In the genomic region with DNA sequence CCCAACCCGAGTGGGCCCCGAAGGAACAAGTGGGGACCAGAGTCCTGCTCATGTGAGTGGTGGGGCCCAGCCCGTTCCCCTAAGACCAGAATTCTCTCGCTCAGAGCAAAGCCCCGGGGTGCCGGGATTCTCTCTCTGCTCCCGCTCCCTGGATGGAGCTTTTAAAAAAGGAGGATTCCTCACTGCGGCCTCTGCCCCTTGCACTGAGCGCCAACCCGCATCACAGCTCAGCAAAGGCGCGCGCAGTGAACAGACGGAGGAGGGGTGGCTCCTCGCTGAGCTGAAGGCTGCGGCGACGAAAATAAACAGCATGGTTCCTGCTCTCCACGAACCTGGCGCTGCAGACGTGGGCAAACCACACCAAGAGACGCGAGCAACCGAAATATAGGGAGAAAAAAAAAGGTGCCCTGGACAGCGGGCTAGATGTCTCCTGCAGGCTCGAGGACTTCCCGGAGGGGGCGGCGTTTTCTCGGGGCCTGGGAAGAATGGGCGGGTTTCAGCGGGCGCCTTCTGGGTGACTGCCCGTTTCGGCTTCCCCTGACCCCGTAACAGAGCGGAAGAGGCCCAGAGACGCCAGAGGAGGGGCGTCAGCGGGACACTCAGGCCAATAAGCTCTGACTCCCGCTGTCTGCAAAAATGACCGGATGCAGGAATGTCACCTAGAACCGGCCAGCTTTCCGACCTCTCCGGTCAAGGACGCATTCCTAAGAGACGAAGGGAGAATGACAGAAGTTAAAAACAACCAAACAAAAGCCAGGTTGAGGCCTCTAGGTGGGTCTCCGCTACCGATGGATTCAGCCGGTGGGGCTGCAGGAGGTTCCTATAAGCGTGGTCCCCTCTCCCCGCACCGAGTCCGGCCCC, we compare ENCODE assay signal across 8 cellular contexts. TPM values are rescaled to one million over a fixed set of nuclear protein-coding genes. Genes with fewer than 3 reads are reported as not detected.
DNase-seq lines count a peak whose midpoint lies in the region; ATAC-seq, FAIRE-seq and TF ChIP-seq lines count a peak whose summit lies in the region.

No MANE protein-coding gene starts in this region.

- CTCF ChIA-PET in K562 (lab: Yijun Ruan, JAX; ENCODE audit: low intra/inter-chr PET ratio): no interaction called here

- H3K4me2 ChIP-seq in K562 (ENCODE audit: insufficient read depth, low read length): peak overlapping the region; percentile 90

- no peaks in the 10 kb centered on the region; the same call in 1 of the 2 replicates for H4K20me1 ChIP-seq in K562 (replicated peaks; ENCODE audit: control insufficient read depth, insufficient read depth, low read length)

- H3K27me3 ChIP-seq in K562 (ENCODE audit: control insufficient read depth in 2 of 2, insufficient read depth in 2 of 2, low read length in 2 of 2) (no peaks in the 10 kb centered on the region), right cardiac atrium (ENCODE audit: control insufficient read depth, insufficient read depth) (no peaks in the 10 kb centered on the region)

- H3K36me3 ChIP-seq in K562 (ENCODE audit: control insufficient read depth, insufficient read depth, low read length): peaks cover 22% of the 10 kb centered on the region; the same call in 2 of the 3 replicates

- ATAC-seq in K562 (peak; percentile 2), right cardiac atrium (peak; percentile 72 to 79)

- H2AFZ ChIP-seq in K562 (ENCODE audit: low read depth, low read length): peak overlapping the region; percentile 83

- TF ChIP-seq POLR2A in K562 (conservative IDR thresholded peaks at IDR 0.05): no peak

- peaks cover 7% of the 10 kb centered on the region for H3K9me1 ChIP-seq in K562 (ENCODE audit: control insufficient read depth, insufficient read depth, low read length)

- peak; percentile 81 for FAIRE-seq in K562 (lab: Jason Lieb, UNC)

- H3K79me2 ChIP-seq in K562 (ENCODE audit: control insufficient read depth, insufficient read depth, low read length): peaks cover 26% of the 10 kb centered on the region

- BruUV-seq in K562 (replicated peaks; lab: Mats Ljungman, UMichigan): TSS peak; percentile 82

- WGBS in K562 (ENCODE audit: insufficient coverage, low coverage, missing lambda C conversion rate): 63% methylated on average over 49 of the region's 54 CpGs
- 19% methylated on average over 54 of the region's 54 CpGs for WGBS in right cardiac atrium

- H3K4me1 ChIP-seq in K562 (replicated peaks in 1 of 2; ENCODE audit: control insufficient read depth in 2 of 2, insufficient read depth in 2 of 2, low read length in 2 of 2): peaks cover 9 to 53% of the 10 kb centered on the region in 2 experiments; a peak in 4 of 5 replicates
- peaks cover 14% of the 10 kb centered on the region for H3K4me1 ChIP-seq in right cardiac atrium (ENCODE audit: control insufficient read depth, insufficient read depth, low read length)

- POLR2A ChIA-PET in K562 (lab: Yijun Ruan, JAX): interaction anchor here (0.7 to 2.9 kb wide), 5 partner anchors 10 to 71 kb away, joined by 3 to 18 read pairs (median 7); no protein-coding TSS in a partner anchor

- 0 out of 2 replicates have a peak, but pooled peaks cover 2% of the 10 kb centered on the region for H3K9me3 ChIP-seq in K562 (replicated peaks; ENCODE audit: control insufficient read depth, insufficient read depth, low read depth, low read length)
- no peaks in the 10 kb centered on the region for H3K9me3 ChIP-seq in right cardiac atrium (ENCODE audit: control insufficient read depth, low read length)

- H3K9ac ChIP-seq in K562 (ENCODE audit: insufficient read depth in 1 of 2, low read depth in 2 of 2, low read length in 2 of 2): peak overlapping the region; percentile 75 to 89

- in situ Hi-C loops in G401 (cut with HindIII; ENCODE audit: low sequenced_read_pairs) (loop anchor here (10.0 kb wide), 1 partner anchor 228 kb away; no protein-coding TSS in a partner anchor), K562 (cut with MboI) (no loop called here)

- peak overlapping the region; percentile 91 for H3K27ac ChIP-seq in K562 (ENCODE audit: extremely low read depth, low read depth, low read length)
- peak overlapping the region; percentile 100 for H3K27ac ChIP-seq in right cardiac atrium (ENCODE audit: low read length)

- intact Hi-C loops in K562 (cut with micrococcal nuclease) (no loop called here), right cardiac atrium (cut with DNase I) (loop anchor here in 3 of 4 donors (5.0 to 10.0 kb wide), 3 partner anchors 40 to 228 kb away; no protein-coding TSS in a partner anchor), posterior vena cava (cut with DNase I) (no loop called here)

- TF ChIP-seq EP300 in K562 (IDR thresholded peaks at IDR 0.05; ENCODE audit: low read length): no peak

- H3K4me3 ChIP-seq in K562 (peak overlapping the region; percentile 29), right cardiac atrium (ENCODE audit: low read length) (peak overlapping the region; percentile 56)

- peak; percentile 57 for DNase-seq in G401 (ENCODE audit: low spot score)
- peak; percentile 64 for DNase-seq in NOMO-1 treated with dmso at 0.1 percent for 144 hours (lab: John Stamatoyannopoulos, UW; ENCODE audit: unreplicated experiment)
- peak; percentile 27 to 56 (median 35) for DNase-seq in K562 (ENCODE audit: extremely low read depth in 1 of 4, low spot score in 3 of 4)
- peak; percentile 91 to 96 (median 95) for DNase-seq in right cardiac atrium
- peak; percentile 95 for DNase-seq in posterior vena cava (ENCODE audit: low spot score)
- no peak for DNase-seq in NCI-H345 (lab: John Stamatoyannopoulos, UW)
- no peak for DNase-seq in LoVo (ENCODE audit: low spot score)
- DNase-seq in GOT3 (lab: John Stamatoyannopoulos, UW): no peak

- TF ChIP-seq RAD21 in K562 (CRISPR knock-in tag; conservative IDR thresholded peaks at IDR 0.05 in 1 of 2, IDR thresholded peaks at IDR 0.05 in 1 of 2): no peak

- no peak for TF ChIP-seq CTCF in K562 (IDR thresholded peaks at IDR 0.05 in 2 of 3, conservative IDR thresholded peaks at IDR 0.05 in 1 of 3; ENCODE audit: insufficient read depth in 2 of 3, low read depth in 1 of 3, low read length in 3 of 3)

TF ChIP-seq in K562, 482 proteins besides CTCF, POLR2A, EP300 and RAD21 (continues in another document):
- no peak for TF ChIP-seq FOXK1 (CRISPR knock-in tag; IDR thresholded peaks at IDR 0.05; ENCODE audit: borderline replicate concordance)
- TF ChIP-seq, protein P1, sequence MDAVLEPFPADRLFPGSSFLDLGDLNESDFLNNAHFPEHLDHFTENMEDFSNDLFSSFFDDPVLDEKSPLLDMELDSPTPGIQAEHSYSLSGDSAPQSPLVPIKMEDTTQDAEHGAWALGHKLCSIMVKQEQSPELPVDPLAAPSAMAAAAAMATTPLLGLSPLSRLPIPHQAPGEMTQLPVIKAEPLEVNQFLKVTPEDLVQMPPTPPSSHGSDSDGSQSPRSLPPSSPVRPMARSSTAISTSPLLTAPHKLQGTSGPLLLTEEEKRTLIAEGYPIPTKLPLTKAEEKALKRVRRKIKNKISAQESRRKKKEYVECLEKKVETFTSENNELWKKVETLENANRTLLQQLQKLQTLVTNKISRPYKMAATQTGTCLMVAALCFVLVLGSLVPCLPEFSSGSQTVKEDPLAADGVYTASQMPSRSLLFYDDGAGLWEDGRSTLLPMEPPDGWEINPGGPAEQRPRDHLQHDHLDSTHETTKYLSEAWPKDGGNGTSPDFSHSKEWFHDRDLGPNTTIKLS (IDR thresholded peaks at IDR 0.05; ENCODE audit: borderline replicate concordance, low read depth): 0 out of 2 replicates have a peak, but pooled peaks have one; percentile 40

RNA-seq across cellular contexts. Expression of a gene that starts 0.8 kb away (rescaled TPM):
- 4.4 and 6.9 TPM in 2 replicates for total RNA-seq in G401 (2014; rRNA removed; shearing (Covaris generic))
- total RNA-seq in K562 (2011; cell fraction: chromatin; rRNA removed; ENCODE audit: low replicate concordance): 14.2 and 14.4 TPM in 2 replicates
- 11.3 and 12.0 TPM in 2 replicates for total RNA-seq in K562 (2011; cell fraction: nucleolus; rRNA removed)
- 14.4 and 15.9 TPM in 2 replicates for total RNA-seq in K562 (2011; cell fraction: nucleoplasm; rRNA removed)
- total RNA-seq in K562 (2014; rRNA removed) (5.6 and 8.7 TPM in 2 replicates), K562 (2014; rRNA removed; fragmentation: Illumina TruSeq; extraction: Trizol) (6.1 and 6.5 TPM in 2 replicates), K562 (2015; rRNA removed; fragmentation: Illumina TruSeq; extraction: Trizol) (6.7 and 7.1 TPM in 2 replicates), K562 (2021) (13.1 and 13.4 TPM in 2 replicates), right cardiac atrium (10 to 100 TPM; 24.0 to 42.4 (median 26.2) TPM), posterior vena cava (10 to 100 TPM; 25.0 to 55.4 TPM)
- polyA plus RNA-seq in K562 (2011; rRNA removed) (11.4 and 19.6 TPM in 2 replicates), K562 (2014; fragmentation: Illumina TruSeq; extraction: Trizol) (10.7 and 10.8 TPM in 2 replicates), K562 (2014; fragmentation: Nextera tagmentation; extraction: Ambion mirVana) (1 to 10 TPM; 2.1 to 3.0 TPM), K562 (2014; rRNA removed) (6.2 and 6.5 TPM in 2 replicates), right cardiac atrium (9.8 TPM)
- polyA plus RNA-seq in K562 (2011; cell fraction: cytosol; rRNA removed): 7.0 and 9.5 TPM in 2 replicates
- 12.5 and 13.4 TPM in 2 replicates for polyA plus RNA-seq in K562 (2011; cell fraction: nucleus; rRNA removed)
- 5.1 and 7.4 TPM in 2 replicates for polyA plus RNA-seq in K562 (2012)
- polyA minus RNA-seq in K562 (2011; rRNA and poly(A)+ RNA removed): 11.9 and 14.6 TPM in 2 replicates
- 7.5 and 8.1 TPM in 2 replicates for polyA minus RNA-seq in K562 (2011; cell fraction: cytosol; rRNA and poly(A)+ RNA removed)
- 4.7 and 8.6 TPM in 2 replicates for polyA minus RNA-seq in K562 (2011; cell fraction: nucleus; rRNA and poly(A)+ RNA removed)

RNA-seq across cellular contexts. Expression of a gene that starts 37.7 kb away (rescaled TPM):
- 11.2 and 14.1 TPM in 2 replicates for total RNA-seq in G401 (2014; rRNA removed; shearing (Covaris generic))
- total RNA-seq in K562 (2011; cell fraction: chromatin; rRNA removed; ENCODE audit: low replicate concordance): not detected in 2 replicates
- total RNA-seq in K562 (2011; cell fraction: nucleolus; rRNA removed): not detected in 2 replicates
- total RNA-seq in K562 (2011; cell fraction: nucleoplasm; rRNA removed): not detected in 2 replicates
- total RNA-seq in K562 (2014; rRNA removed) (not detected in 2 replicates), K562 (2014; rRNA removed; fragmentation: Illumina TruSeq; extraction: Trizol) (not detected in 2 replicates), K562 (2015; rRNA removed; fragmentation: Illumina TruSeq; extraction: Trizol) (not detected in 2 replicates), K562 (2021) (0.11 TPM in 1 of 2 replicates, not detected in the other), right cardiac atrium (10 to 100 TPM in 1 of 4 donors, 1 to 10 TPM in 3; 4.9 to 13.3 (median 7.2) TPM), posterior vena cava (1 to 10 TPM; 3.0 to 9.1 TPM)
- polyA plus RNA-seq in K562 (2011; rRNA removed) (not detected in 2 replicates), K562 (2014; fragmentation: Illumina TruSeq; extraction: Trizol) (not detected in 2 replicates), K562 (2014; fragmentation: Nextera tagmentation; extraction: Ambion mirVana) (not detected), K562 (2014; rRNA removed) (0.13 TPM in 1 of 2 replicates, not detected in the other), right cardiac atrium (6.7 TPM)
- polyA plus RNA-seq in K562 (2011; cell fraction: cytosol; rRNA removed): not detected in 2 replicates
- not detected in 2 replicates for polyA plus RNA-seq in K562 (2011; cell fraction: nucleus; rRNA removed)
- not detected in 2 replicates for polyA plus RNA-seq in K562 (2012)
- polyA minus RNA-seq in K562 (2011; rRNA and poly(A)+ RNA removed): not detected in 2 replicates
- polyA minus RNA-seq in K562 (2011; cell fraction: cytosol; rRNA and poly(A)+ RNA removed): not detected in 2 replicates
- not detected in 2 replicates for polyA minus RNA-seq in K562 (2011; cell fraction: nucleus; rRNA and poly(A)+ RNA removed)

Comparison
In these comparisons a context has a peak if more than half of its experiments do, and no peak if none do; other contexts are left out.
1. DNase-seq: peak in G401 (single experiment), NOMO-1 treated with dmso at 0.1 percent for 144 hours (single experiment), K562 (4 of 4), right cardiac atrium (3 of 3) and posterior vena cava (single experiment); none in NCI-H345 (single experiment), LoVo (single experiment) and GOT3 (single experiment).
2. intact Hi-C loops: an anchor here in right cardiac atrium (5.0 to 10.0 kb wide); none called in K562 and posterior vena cava.